Comparison of ENCODE assay signal across 8 cellular contexts in the genomic region with DNA sequence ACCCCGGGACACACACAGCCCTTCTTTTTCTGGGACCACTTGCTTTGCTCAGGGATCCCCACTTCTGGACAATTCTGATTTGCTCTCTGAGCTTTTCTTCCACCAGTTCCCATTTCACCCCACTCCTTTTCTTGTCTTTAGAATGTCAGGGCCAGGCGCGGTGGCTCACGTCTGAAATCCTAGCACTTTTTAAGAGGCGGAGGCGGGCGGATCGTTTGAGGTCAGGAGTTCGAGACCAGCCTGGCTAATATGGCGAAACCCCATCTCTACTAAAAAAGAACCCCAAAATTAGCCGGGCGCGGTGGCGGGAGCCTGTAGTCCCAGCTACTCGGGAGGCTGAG. TPM values are rescaled to one million over a fixed set of nuclear protein-coding genes. Genes with fewer than 3 reads are reported as not detected.
A peak's percentile ranks its signal among the peaks of the same experiment; 100 is the strongest.
DNase-seq lines count a peak whose midpoint lies in the region; ATAC-seq and TF ChIP-seq lines count a peak whose summit lies in the region.

No MANE protein-coding gene starts in this region.

- peak overlapping the region; percentile 89 for H3K4me2 ChIP-seq in BLaER1
- peak overlapping the region; percentile 97 for H3K4me2 ChIP-seq in Karpas-422 (ENCODE audit: low read depth, low read length, poor library complexity, severe bottlenecking)

- no peaks in the 10 kb centered on the region for H3K9me3 ChIP-seq in BLaER1
- H3K9me3 ChIP-seq in Karpas-422 (ENCODE audit: low read length) = no peaks in the 10 kb centered on the region
- no peaks in the 10 kb centered on the region for H3K9me3 ChIP-seq in ascending aorta

- intact Hi-C loops in ascending aorta (cut with DNase I) (loop anchor here (2.0 to 10.0 kb wide), 4 partner anchors 49 to 469 kb away; a partner anchor contains a TSS), left colon (cut with DNase I, micrococcal nuclease) (no loop called here)

- H3K9me3 Mint-ChIP-seq in stimulated activated naive CD8-positive, alpha-beta T cell treated with anti-CD3 and anti-CD28 coated beads, Interleukin-15, amount 100 ng/mL, for 72 hours = no peaks in the 10 kb centered on the region

- H2AFZ ChIP-seq in Karpas-422 (ENCODE audit: low read length) = peak overlapping the region; percentile 79; the same call in 1 of the 2 replicates

- ATAC-seq in left colon = peak; percentile 11
- ATAC-seq in stimulated activated naive CD8-positive, alpha-beta T cell treated with anti-CD3 and anti-CD28 coated beads, Interleukin-15, amount 100 ng/mL, for 72 hours = no peak
- ATAC-seq in HG03159 (IDR thresholded peaks at IDR 0.05; ENCODE audit: unreplicated experiment) = no peak

- H3K9me2 ChIP-seq in Karpas-422 (replicated peaks; ENCODE audit: insufficient read depth, low read length) = no peaks in the 10 kb centered on the region

- H4K20me1 ChIP-seq in BLaER1 (peaks cover 47% of the 10 kb centered on the region), Karpas-422 (ENCODE audit: insufficient read depth, low read depth, low read length) (peaks cover 14% of the 10 kb centered on the region; the same call in 1 of the 2 replicates)

- H3K27ac ChIP-seq in BLaER1 = peak overlapping the region; percentile 96
- peak overlapping the region; percentile 82 for H3K27ac ChIP-seq in Karpas-422 (ENCODE audit: low read length)
- H3K27ac ChIP-seq in ascending aorta = peak overlapping the region; percentile 88 to 92

- peaks cover 42% of the 10 kb centered on the region for H3K4me1 Mint-ChIP-seq in stimulated activated naive CD8-positive, alpha-beta T cell treated with anti-CD3 and anti-CD28 coated beads, Interleukin-15, amount 100 ng/mL, for 72 hours

- H3K4me1 ChIP-seq in BLaER1 (peaks cover 38% of the 10 kb centered on the region), Karpas-422 (ENCODE audit: low read length) (peaks cover 43% of the 10 kb centered on the region), ascending aorta (no peaks in the 10 kb centered on the region)

- DNase-seq in Karpas-422 = peak; percentile 70
- DNase-seq in ascending aorta (ENCODE audit: low spot score in 2 of 2) = no peak
- peak; percentile 31 to 35 for DNase-seq in left colon
- no peak for DNase-seq in stimulated activated naive CD8-positive, alpha-beta T cell treated with anti-CD3 and anti-CD28 coated beads, Interleukin-15, amount 100 ng/mL, for 72 hours
- no peak for DNase-seq in NCI-H2107 treated with DMSO at 0.1 percent for 48 hours (lab: John Stamatoyannopoulos, UW; ENCODE audit: unreplicated experiment)
- DNase-seq in NCI-H187 treated with DMSO at 0.1 percent for 48 hours (lab: John Stamatoyannopoulos, UW) = no peak

- peaks cover 55% of the 10 kb centered on the region for H3K79me2 ChIP-seq in Karpas-422 (ENCODE audit: low read length)

- peak overlapping the region; percentile 96 for H3K9ac ChIP-seq in BLaER1
- peak overlapping the region; percentile 90 for H3K9ac ChIP-seq in Karpas-422 (ENCODE audit: low read length)

- H3K27me3 Mint-ChIP-seq in stimulated activated naive CD8-positive, alpha-beta T cell treated with anti-CD3 and anti-CD28 coated beads, Interleukin-15, amount 100 ng/mL, for 72 hours = peaks cover 11% of the 10 kb centered on the region

- H3K4me3 ChIP-seq in BLaER1 = peak overlapping the region; percentile 90
- peak overlapping the region; percentile 86 for H3K4me3 ChIP-seq in Karpas-422 (ENCODE audit: low read length)
- peak overlapping the region; percentile 90 for H3K4me3 ChIP-seq in ascending aorta

- H3K27ac Mint-ChIP-seq in stimulated activated naive CD8-positive, alpha-beta T cell treated with anti-CD3 and anti-CD28 coated beads, Interleukin-15, amount 100 ng/mL, for 72 hours = peak overlapping the region; percentile 80 to 95

- TF ChIP-seq CTCF in ascending aorta (IDR thresholded peaks at IDR 0.05) = no peak

- H3K4me3 Mint-ChIP-seq in stimulated activated naive CD8-positive, alpha-beta T cell treated with anti-CD3 and anti-CD28 coated beads, Interleukin-15, amount 100 ng/mL, for 72 hours = peak overlapping the region; percentile 84 to 92

- no peaks in the 10 kb centered on the region for H3K27me3 ChIP-seq in BLaER1
- no peaks in the 10 kb centered on the region for H3K27me3 ChIP-seq in Karpas-422 (ENCODE audit: low read length)
- H3K27me3 ChIP-seq in ascending aorta = no peaks in the 10 kb centered on the region

- H3K36me3 ChIP-seq in BLaER1 (peaks cover 27% of the 10 kb centered on the region), Karpas-422 (ENCODE audit: insufficient read depth, low read length) (peaks cover 8% of the 10 kb centered on the region; the same call in 1 of the 2 replicates), ascending aorta (no peaks in the 10 kb centered on the region)

RNA-seq across cellular contexts. Expression of a gene that starts 0.9 kb away (rescaled TPM):
- 17.5 and 22.1 TPM in 2 replicates for total RNA-seq in Karpas-422 (2014; rRNA removed; shearing (Covaris generic); ENCODE audit: low replicate concordance)
- total RNA-seq in ascending aorta = 3.1 TPM
- total RNA-seq in left colon = 1 to 10 TPM; 3.6 to 4.3 TPM

RNA-seq across cellular contexts. Expression of a gene that starts 49.2 kb away (rescaled TPM):
- 132 and 137 TPM in 2 replicates for total RNA-seq in Karpas-422 (2014; rRNA removed; shearing (Covaris generic); ENCODE audit: low replicate concordance)
- 22.4 TPM for total RNA-seq in ascending aorta
- 100 to 1,000 TPM; 141 to 143 TPM for total RNA-seq in left colon

RNA-seq across cellular contexts. Expression of a gene that starts 49.3 kb away (rescaled TPM):
- total RNA-seq in Karpas-422 (2014; rRNA removed; shearing (Covaris generic); ENCODE audit: low replicate concordance) = 37.3 and 56.1 TPM in 2 replicates
- total RNA-seq in ascending aorta (41.1 TPM), left colon (10 to 100 TPM; 29.5 to 37.9 TPM)

Comparison
In these comparisons a context has a peak if more than half of its experiments do, and no peak if none do; other contexts are left out.
1. DNase-seq: peak in Karpas-422 (single experiment) and left colon (2 of 2); none in ascending aorta (0 of 2), stimulated activated naive CD8-positive, alpha-beta T cell treated with anti-CD3 and anti-CD28 coated beads, Interleukin-15, amount 100 ng/mL, for 72 hours (0 of 2), NCI-H2107 treated with DMSO at 0.1 percent for 48 hours (single experiment) and NCI-H187 treated with DMSO at 0.1 percent for 48 hours (single experiment).
2. Peak in every context shown above with its lines, with median percentiles within 50 percentile points of each other: H3K27ac ChIP-seq and H3K4me3 ChIP-seq.